In the genomic region with DNA sequence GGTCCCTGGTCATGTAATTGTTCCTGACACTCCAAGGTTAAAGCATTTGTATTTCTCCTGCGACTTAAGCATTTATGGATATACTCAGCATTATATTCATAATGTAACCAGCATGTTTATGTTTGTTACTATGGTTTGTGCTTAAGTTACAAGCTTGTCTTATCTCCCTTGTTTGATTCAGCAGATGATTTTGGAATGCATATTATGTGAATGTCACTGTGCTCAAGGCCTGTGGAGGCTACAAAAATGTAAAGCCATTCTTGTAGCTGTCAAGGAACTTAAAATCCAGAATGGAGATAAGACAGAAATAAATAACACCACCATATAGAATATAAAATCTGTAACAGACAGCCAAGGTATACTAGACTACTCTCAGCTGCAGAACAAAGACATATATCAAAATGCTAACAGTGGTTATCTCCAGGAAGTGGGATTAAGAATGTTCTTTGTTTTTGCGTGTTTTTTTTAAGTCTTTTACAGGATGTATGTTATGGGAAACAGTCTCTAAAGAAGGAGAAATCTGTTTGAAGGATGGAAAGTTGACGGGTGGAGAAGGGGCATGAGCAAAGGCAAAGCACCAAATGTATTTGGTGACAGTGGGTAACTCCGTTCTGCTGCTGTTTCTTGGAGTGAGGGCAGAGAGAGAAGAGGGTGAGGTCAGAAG, we compare ENCODE assay signal across 19 cellular contexts.
DNase-seq lines count a peak whose midpoint lies in the region; ATAC-seq, FAIRE-seq and TF ChIP-seq lines count a peak whose summit lies in the region.
"Had no signal": no experiment of that assay in that cellular context is flagged by ENCODE, and none has a peak within 500 bp of the region (broad histone marks: within the 10 kb centered on the region; RNA-seq: fewer than 3 reads in every experiment).

No MANE protein-coding gene starts in this region.

- in situ Hi-C loops in K562 (cut with MboI) = no loop called here

- H3K4me2 ChIP-seq in K562 (ENCODE audit: insufficient read depth, low read length) = no peak overlapping the region

- H4K20me1 ChIP-seq in K562 (replicated peaks; ENCODE audit: control insufficient read depth, insufficient read depth, low read length) = peaks cover 32% of the 10 kb centered on the region

- no peaks in the 10 kb centered on the region; a peak in 1 of 5 replicates for H3K27me3 ChIP-seq in K562 (ENCODE audit: control insufficient read depth in 2 of 2, insufficient read depth in 2 of 2, low read length in 2 of 2)
- no peaks in the 10 kb centered on the region for H3K27me3 ChIP-seq in uterus
- H3K27me3 ChIP-seq: body of pancreas, thyroid gland had no signal

- BruUV-seq in K562 (replicated peaks; lab: Mats Ljungman, UMichigan) = no TSS peak

- no peak overlapping the region for H2AFZ ChIP-seq in K562 (ENCODE audit: low read depth, low read length)

- no peak for FAIRE-seq in K562 (lab: Jason Lieb, UNC)

- peaks cover 95% of the 10 kb centered on the region for H3K79me2 ChIP-seq in K562 (ENCODE audit: control insufficient read depth, insufficient read depth, low read length)

- H3K4me1 ChIP-seq in K562 (replicated peaks in 1 of 2; ENCODE audit: control insufficient read depth in 2 of 2, insufficient read depth in 2 of 2, low read length in 2 of 2) (peaks cover 4 to 43% of the 10 kb centered on the region in 2 experiments; a peak in 4 of 5 replicates), uterus (peaks cover 0 to 3% of the 10 kb centered on the region in 2 donors)

- intact Hi-C loops in K562 (cut with micrococcal nuclease) (no loop called here), uterus (cut with DNase I; ENCODE audit: low total_unique reads) (no loop called here)

- CTCF ChIA-PET in K562 (lab: Yijun Ruan, JAX; ENCODE audit: low intra/inter-chr PET ratio) = no interaction called here

- no peak for ATAC-seq in K562
- ATAC-seq in HG02970 (IDR thresholded peaks at IDR 0.05; ENCODE audit: low FRiP score, unreplicated experiment) = no peak
- ATAC-seq in HG02981 (IDR thresholded peaks at IDR 0.05; ENCODE audit: unreplicated experiment) = no peak
- ATAC-seq: activated CD8-positive, alpha-beta memory T cell treated with anti-CD3 and anti-CD28 coated beads, Interleukin-2, amount 10 ng/mL, durations not matched to agents 7 days and 5 days; body of pancreas; HCT116; Right ventricle myocardium inferior had no signal

- TF ChIP-seq RAD21 in K562 (CRISPR knock-in tag; conservative IDR thresholded peaks at IDR 0.05 in 1 of 2, IDR thresholded peaks at IDR 0.05 in 1 of 2) = no peak

- TF ChIP-seq EP300 in K562 (IDR thresholded peaks at IDR 0.05; ENCODE audit: low read length) = no peak

- TF ChIP-seq POLR2A in K562 (conservative IDR thresholded peaks at IDR 0.05) (no peak), uterus (IDR thresholded peaks at IDR 0.05) (no peak)

- H3K4me3 ChIP-seq in K562 = no peak overlapping the region
- no peak overlapping the region for H3K4me3 ChIP-seq in uterus
- H3K4me3 ChIP-seq: body of pancreas, skin epidermis, thyroid gland had no signal

- POLR2A ChIA-PET in K562 (lab: Yijun Ruan, JAX) = interaction anchor here (0.6 to 2.1 kb wide), 5 partner anchors 29 to 163 kb away, joined by 3 to 5 read pairs (median 3); no protein-coding TSS in a partner anchor

- TF ChIP-seq CTCF in K562 (IDR thresholded peaks at IDR 0.05 in 2 of 3, conservative IDR thresholded peaks at IDR 0.05 in 1 of 3; ENCODE audit: insufficient read depth in 2 of 3, low read depth in 1 of 3, low read length in 3 of 3) (no peak), uterus (IDR thresholded peaks at IDR 0.05) (no peak)

- no peaks in the 10 kb centered on the region for H3K9me1 ChIP-seq in K562 (ENCODE audit: control insufficient read depth, insufficient read depth, low read length)

- H3K27ac ChIP-seq in K562 (ENCODE audit: extremely low read depth, low read depth, low read length) (no peak overlapping the region), uterus (peak overlapping the region; percentile 75 to 84)
- H3K27ac ChIP-seq: HL-60, thyroid gland had no signal

- H3K36me3 ChIP-seq in K562 (ENCODE audit: control insufficient read depth, insufficient read depth, low read length) (no peaks in the 10 kb centered on the region; the same call in 2 of the 3 replicates), uterus (no peaks in the 10 kb centered on the region)
- H3K36me3 ChIP-seq: thyroid gland had no signal

- WGBS in K562 (ENCODE audit: insufficient coverage, low coverage, missing lambda C conversion rate) = 51% methylated on average over 4 of the region's 4 CpGs

- peak overlapping the region; percentile 10 to 43; a peak in 1 of 4 replicates for H3K9ac ChIP-seq in K562 (ENCODE audit: insufficient read depth in 1 of 2, low read depth in 2 of 2, low read length in 2 of 2)

- peak; percentile 43 for DNase-seq in HT1080 (ENCODE audit: low read depth)
- DNase-seq in K562 (ENCODE audit: extremely low read depth in 1 of 4, low spot score in 3 of 4) = no peak
- DNase-seq in iris pigment epithelial cell (ENCODE audit: low read depth) = peak; percentile 61
- DNase-seq in uterus = no peak
- DNase-seq in LoVo (ENCODE audit: low spot score) = no peak
- DNase-seq: activated CD4-positive, alpha-beta T cell treated with anti-CD3 and anti-CD28 coated beads for 4 hours; activated CD8-positive, alpha-beta memory T cell treated with anti-CD3 and anti-CD28 coated beads, Interleukin-2, amount 10 ng/mL, durations not matched to agents 7 days and 5 days; activated naive CD8-positive, alpha-beta T cell treated with anti-CD3 and anti-CD28 coated beads for 36 hours; body of pancreas; NCI-H1694; psoas muscle; stimulated activated naive CD4-positive, alpha-beta T cell; thyroid gland had no signal

- H3K9me3 ChIP-seq in K562 (replicated peaks; ENCODE audit: control insufficient read depth, insufficient read depth, low read depth, low read length) = no peaks in the 10 kb centered on the region
- H3K9me3 ChIP-seq in uterus = no peaks in the 10 kb centered on the region
- H3K9me3 ChIP-seq: body of pancreas, psoas muscle, thyroid gland had no signal

TF ChIP-seq in K562, 482 proteins besides CTCF, POLR2A, EP300 and RAD21 (continues in another document):
- TF ChIP-seq KLF16 (IDR thresholded peaks at IDR 0.05) (no peak), MEIS2 (IDR thresholded peaks at IDR 0.05; ENCODE audit: partially characterized antibody) (peak; percentile 38), HDAC8 (tag; IDR thresholded peaks at IDR 0.05) (no peak), CHD2 (IDR thresholded peaks at IDR 0.05; ENCODE audit: low read depth, low read length) (no peak)
- TF ChIP-seq, protein P1, sequence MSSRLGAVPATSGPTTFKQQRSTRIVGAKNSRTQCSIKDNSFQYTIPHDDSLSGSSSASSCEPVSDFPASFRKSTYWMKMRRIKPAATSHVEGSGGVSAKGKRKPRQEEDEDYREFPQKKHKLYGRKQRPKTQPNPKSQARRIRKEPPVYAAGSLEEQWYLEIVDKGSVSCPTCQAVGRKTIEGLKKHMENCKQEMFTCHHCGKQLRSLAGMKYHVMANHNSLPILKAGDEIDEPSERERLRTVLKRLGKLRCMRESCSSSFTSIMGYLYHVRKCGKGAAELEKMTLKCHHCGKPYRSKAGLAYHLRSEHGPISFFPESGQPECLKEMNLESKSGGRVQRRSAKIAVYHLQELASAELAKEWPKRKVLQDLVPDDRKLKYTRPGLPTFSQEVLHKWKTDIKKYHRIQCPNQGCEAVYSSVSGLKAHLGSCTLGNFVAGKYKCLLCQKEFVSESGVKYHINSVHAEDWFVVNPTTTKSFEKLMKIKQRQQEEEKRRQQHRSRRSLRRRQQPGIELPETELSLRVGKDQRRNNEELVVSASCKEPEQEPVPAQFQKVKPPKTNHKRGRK (tag; IDR thresholded peaks at IDR 0.05) = no peak
- TF ChIP-seq, protein P2, sequence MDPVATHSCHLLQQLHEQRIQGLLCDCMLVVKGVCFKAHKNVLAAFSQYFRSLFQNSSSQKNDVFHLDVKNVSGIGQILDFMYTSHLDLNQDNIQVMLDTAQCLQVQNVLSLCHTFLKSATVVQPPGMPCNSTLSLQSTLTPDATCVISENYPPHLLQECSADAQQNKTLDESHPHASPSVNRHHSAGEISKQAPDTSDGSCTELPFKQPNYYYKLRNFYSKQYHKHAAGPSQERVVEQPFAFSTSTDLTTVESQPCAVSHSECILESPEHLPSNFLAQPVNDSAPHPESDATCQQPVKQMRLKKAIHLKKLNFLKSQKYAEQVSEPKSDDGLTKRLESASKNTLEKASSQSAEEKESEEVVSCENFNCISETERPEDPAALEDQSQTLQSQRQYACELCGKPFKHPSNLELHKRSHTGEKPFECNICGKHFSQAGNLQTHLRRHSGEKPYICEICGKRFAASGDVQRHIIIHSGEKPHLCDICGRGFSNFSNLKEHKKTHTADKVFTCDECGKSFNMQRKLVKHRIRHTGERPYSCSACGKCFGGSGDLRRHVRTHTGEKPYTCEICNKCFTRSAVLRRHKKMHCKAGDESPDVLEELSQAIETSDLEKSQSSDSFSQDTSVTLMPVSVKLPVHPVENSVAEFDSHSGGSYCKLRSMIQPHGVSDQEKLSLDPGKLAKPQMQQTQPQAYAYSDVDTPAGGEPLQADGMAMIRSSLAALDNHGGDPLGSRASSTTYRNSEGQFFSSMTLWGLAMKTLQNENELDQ (CRISPR knock-in tag; IDR thresholded peaks at IDR 0.05; ENCODE audit: borderline replicate concordance) = no peak
- TF ChIP-seq, protein P3, sequence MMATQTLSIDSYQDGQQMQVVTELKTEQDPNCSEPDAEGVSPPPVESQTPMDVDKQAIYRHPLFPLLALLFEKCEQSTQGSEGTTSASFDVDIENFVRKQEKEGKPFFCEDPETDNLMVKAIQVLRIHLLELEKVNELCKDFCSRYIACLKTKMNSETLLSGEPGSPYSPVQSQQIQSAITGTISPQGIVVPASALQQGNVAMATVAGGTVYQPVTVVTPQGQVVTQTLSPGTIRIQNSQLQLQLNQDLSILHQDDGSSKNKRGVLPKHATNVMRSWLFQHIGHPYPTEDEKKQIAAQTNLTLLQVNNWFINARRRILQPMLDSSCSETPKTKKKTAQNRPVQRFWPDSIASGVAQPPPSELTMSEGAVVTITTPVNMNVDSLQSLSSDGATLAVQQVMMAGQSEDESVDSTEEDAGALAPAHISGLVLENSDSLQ (IDR thresholded peaks at IDR 0.05) = peak; percentile 36

Comparison
In these comparisons a context has a peak if more than half of its experiments do, and no peak if none do; other contexts are left out.
1. DNase-seq: peak in HT1080 (single experiment) and iris pigment epithelial cell (single experiment); none in K562 (0 of 4), uterus (0 of 2) and LoVo (single experiment).